ENCODE assay signal across 15 cellular contexts in the genomic region with DNA sequence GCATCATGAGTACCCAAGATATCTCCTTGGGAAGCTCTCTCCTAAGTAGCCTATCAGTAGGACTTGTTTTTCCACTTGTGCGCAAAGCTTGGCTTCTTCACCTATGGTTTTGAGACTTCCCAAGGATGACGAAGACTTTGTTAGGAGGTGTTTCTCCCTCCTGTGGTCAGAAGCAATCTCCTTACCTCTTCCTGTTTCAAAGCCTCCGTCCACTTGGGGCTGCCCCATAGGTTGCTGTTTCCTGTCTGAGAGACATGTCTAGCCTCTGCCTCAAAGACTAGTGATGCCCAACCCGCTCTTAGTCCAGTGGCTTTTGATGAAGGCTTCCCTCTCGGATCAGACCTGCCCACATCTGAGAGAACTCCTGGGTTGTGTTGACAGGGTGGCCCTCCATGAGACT.
DNase-seq lines count a peak whose midpoint lies in the region; ATAC-seq and TF ChIP-seq lines count a peak whose summit lies in the region.
"Had no signal": no experiment of that assay in that cellular context is flagged by ENCODE, and none has a peak within 500 bp of the region (broad histone marks: within the 10 kb centered on the region; RNA-seq: fewer than 3 reads in every experiment).

No MANE protein-coding gene starts in this region.

- peaks cover 55% of the 10 kb centered on the region for H3K36me3 Mint-ChIP-seq in activated CD4-positive, alpha-beta memory T cell treated with anti-CD3 and anti-CD28 coated beads, Interleukin-2, amount 10 ng/mL, durations not matched to agents 7 days and 5 days (ENCODE audit: low read depth)
- H3K36me3 Mint-ChIP-seq in osteocyte (ENCODE audit: unreplicated experiment): peaks cover 62% of the 10 kb centered on the region

- H3K4me3 Mint-ChIP-seq in activated CD4-positive, alpha-beta memory T cell treated with anti-CD3 and anti-CD28 coated beads, Interleukin-2, amount 10 ng/mL, durations not matched to agents 7 days and 5 days: no peak overlapping the region
- H3K4me3 Mint-ChIP-seq in osteocyte (ENCODE audit: unreplicated experiment): no peak overlapping the region
- H3K4me3 Mint-ChIP-seq: brain; dendritic cell treated with granulocyte-macrophage colony-stimulating factor and Interleukin-4, amounts not matched to agents 40 ng/mL and 50 ng/mL, for 4 days had no signal

- POLR2A ChIA-PET in activated CD4-positive, alpha-beta memory T cell treated with anti-CD3 and anti-CD28 coated beads, Interleukin-2, amount 10 ng/mL, durations not matched to agents 7 days and 5 days (lab: Charles Lee): interaction anchor here (0.8 kb wide), 1 partner anchor 39 kb away, joined by 3 read pairs; no protein-coding TSS in a partner anchor

- no peak for DNase-seq in activated CD4-positive, alpha-beta memory T cell treated with anti-CD3 and anti-CD28 coated beads, Interleukin-2, amount 10 ng/mL, durations not matched to agents 7 days and 5 days
- DNase-seq in osteocyte (ENCODE audit: extremely low spot score, unreplicated experiment): no peak
- no peak for DNase-seq in cardiac septum (ENCODE audit: low spot score)
- DNase-seq in GDM1 (lab: John Stamatoyannopoulos, UW): no peak
- DNase-seq: activated CD8-positive, alpha-beta memory T cell treated with anti-CD3 and anti-CD28 coated beads, Interleukin-2, amount 50 U/mL, for 4 hours; NCI-H2081; NCI-H524 treated with DMSO at 0.1 percent for 48 hours; ovary; stimulated activated CD4-positive, alpha-beta T cell treated with anti-CD3 and anti-CD28 coated beads, Interleukin-4, amount 100 ng/mL, for 24 hours had no signal

- intact Hi-C loops in cardiac septum (cut with DNase I): no loop called here

- peaks cover 64% of the 10 kb centered on the region for H3K4me1 Mint-ChIP-seq in activated CD4-positive, alpha-beta memory T cell treated with anti-CD3 and anti-CD28 coated beads, Interleukin-2, amount 10 ng/mL, durations not matched to agents 7 days and 5 days
- peaks cover 68% of the 10 kb centered on the region for H3K4me1 Mint-ChIP-seq in osteocyte (ENCODE audit: unreplicated experiment)

- no peaks in the 10 kb centered on the region for H3K27me3 Mint-ChIP-seq in activated CD4-positive, alpha-beta memory T cell treated with anti-CD3 and anti-CD28 coated beads, Interleukin-2, amount 10 ng/mL, durations not matched to agents 7 days and 5 days
- H3K27me3 Mint-ChIP-seq in osteocyte (ENCODE audit: unreplicated experiment): no peaks in the 10 kb centered on the region
- H3K27me3 Mint-ChIP-seq: brain had no signal

- ATAC-seq in GM18868 (IDR thresholded peaks at IDR 0.05; ENCODE audit: unreplicated experiment) (peak; percentile 56), GM21825 (IDR thresholded peaks at IDR 0.05; ENCODE audit: unreplicated experiment) (peak; percentile 73), GM21619 (IDR thresholded peaks at IDR 0.05; ENCODE audit: unreplicated experiment) (no peak)

- no peak for TF ChIP-seq CTCF in osteocyte (IDR thresholded peaks at IDR 0.05)

- CTCF ChIA-PET in activated CD4-positive, alpha-beta memory T cell treated with anti-CD3 and anti-CD28 coated beads, Interleukin-2, amount 10 ng/mL, durations not matched to agents 7 days and 5 days (lab: Charles Lee): no interaction called here

- peak overlapping the region; percentile 32 for H3K27ac Mint-ChIP-seq in activated CD4-positive, alpha-beta memory T cell treated with anti-CD3 and anti-CD28 coated beads, Interleukin-2, amount 10 ng/mL, durations not matched to agents 7 days and 5 days
- H3K27ac Mint-ChIP-seq in osteocyte (ENCODE audit: unreplicated experiment): peak overlapping the region; percentile 75
- H3K27ac Mint-ChIP-seq: brain; dendritic cell treated with granulocyte-macrophage colony-stimulating factor and Interleukin-4, amounts not matched to agents 40 ng/mL and 50 ng/mL, for 4 days had no signal

- H3K9me3 Mint-ChIP-seq in activated CD4-positive, alpha-beta memory T cell treated with anti-CD3 and anti-CD28 coated beads, Interleukin-2, amount 10 ng/mL, durations not matched to agents 7 days and 5 days: no peaks in the 10 kb centered on the region
- H3K9me3 Mint-ChIP-seq in osteocyte (ENCODE audit: unreplicated experiment): no peaks in the 10 kb centered on the region
- H3K9me3 Mint-ChIP-seq: activated naive CD4-positive, alpha-beta T cell treated with anti-CD3 and anti-CD28 coated beads, Interleukin-2, amount 50 U/mL, for 72 hours; dendritic cell treated with granulocyte-macrophage colony-stimulating factor and Interleukin-4, amounts not matched to agents 40 ng/mL and 50 ng/mL, for 4 days had no signal
